In the genomic region with DNA sequence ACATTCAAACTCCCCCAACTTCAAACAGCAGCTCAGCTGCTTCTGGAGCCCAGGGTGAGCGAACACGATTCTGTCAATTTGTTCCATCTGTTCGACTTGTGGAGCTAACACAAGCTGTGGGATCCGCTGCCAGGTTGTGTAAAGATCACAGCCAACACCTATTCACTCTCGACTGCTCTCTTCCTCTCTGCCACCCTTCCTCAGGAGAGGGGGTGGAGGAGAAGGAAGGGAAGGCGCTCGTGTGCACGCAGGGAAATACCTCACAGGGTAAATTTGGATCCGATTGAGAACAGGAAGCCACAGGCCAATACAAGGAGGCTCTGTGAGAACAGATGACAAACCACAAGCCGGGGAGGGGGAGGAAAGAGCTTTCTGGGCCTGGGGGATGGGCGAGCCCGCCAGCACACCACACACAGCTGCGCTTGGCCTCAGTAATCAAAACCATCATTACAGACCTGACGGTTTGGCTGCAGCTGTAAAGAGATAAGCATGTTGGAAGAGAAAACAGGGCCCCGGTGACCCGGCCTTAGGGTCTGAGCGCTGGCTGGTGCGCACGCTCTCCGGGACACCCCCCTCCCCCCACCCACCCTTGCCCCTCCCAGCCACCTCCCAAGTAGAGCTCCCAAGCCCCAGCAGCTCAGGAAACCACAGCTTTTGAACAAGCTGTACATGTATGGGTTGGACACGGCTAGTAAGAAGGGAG, we compare ENCODE assay signal across 8 cellular contexts. TPM values are rescaled to one million over a fixed set of nuclear protein-coding genes. Genes with fewer than 3 reads are reported as not detected.
DNase-seq lines count a peak whose midpoint lies in the region; ATAC-seq and TF ChIP-seq lines count a peak whose summit lies in the region.

No MANE protein-coding gene starts in this region.

- no peaks in the 10 kb centered on the region for H4K20me1 ChIP-seq in KMS-11 (ENCODE audit: insufficient read depth)
- H4K20me1 ChIP-seq in SU-DHL-6 (ENCODE audit: low read depth, low read length) = no peaks in the 10 kb centered on the region

- ATAC-seq in GM21576 (IDR thresholded peaks at IDR 0.05; ENCODE audit: unreplicated experiment) = peak; percentile 91
- ATAC-seq in activated naive CD8-positive, alpha-beta T cell treated with anti-CD3 and anti-CD28 coated beads, Interleukin-2, amount 10 ng/mL, durations not matched to agents 7 days and 5 days (ENCODE audit: low read depth) = peak; percentile 95

- CTCF ChIA-PET in Calu3 (lab: Charles Lee) = no interaction called here

- no peak for TF ChIP-seq CTCF in KMS-11 (conservative IDR thresholded peaks at IDR 0.05; ENCODE audit: low read depth, low read length)
- TF ChIP-seq CTCF in SU-DHL-6 (IDR thresholded peaks at IDR 0.05; ENCODE audit: insufficient read depth, low read length, poor library complexity, severe bottlenecking) = no peak
- TF ChIP-seq CTCF in left ventricle myocardium inferior (IDR thresholded peaks at IDR 0.05; ENCODE audit: borderline replicate concordance) = no peak
- TF ChIP-seq CTCF in Calu3 (IDR thresholded peaks at IDR 0.05; ENCODE audit: unreplicated experiment) = no peak

- no peaks in the 10 kb centered on the region for H3K36me3 ChIP-seq in KMS-11 (ENCODE audit: insufficient read depth)
- H3K36me3 ChIP-seq in SU-DHL-6 (ENCODE audit: low read length) = peaks cover 27% of the 10 kb centered on the region; the same call in 1 of the 2 replicates
- H3K36me3 ChIP-seq in left ventricle myocardium inferior = peaks cover 71% of the 10 kb centered on the region

- BruUV-seq in Calu3 (replicated peaks; lab: Mats Ljungman, UMichigan) = no TSS peak

- intact Hi-C loops in left ventricle myocardium inferior (cut with micrococcal nuclease) = no loop called here
- intact Hi-C loops in Calu3 (cut with micrococcal nuclease; ENCODE audit: unreplicated experiment) = no loop called here

- H3K4me1 ChIP-seq in KMS-11 (ENCODE audit: low read depth, poor library complexity, severe bottlenecking) = peaks cover 49% of the 10 kb centered on the region
- peaks cover 19% of the 10 kb centered on the region for H3K4me1 ChIP-seq in left ventricle myocardium inferior

- peaks cover 10% of the 10 kb centered on the region for H3K27me3 Mint-ChIP-seq in activated naive CD8-positive, alpha-beta T cell treated with anti-CD3 and anti-CD28 coated beads, Interleukin-2, amount 10 ng/mL, durations not matched to agents 7 days and 5 days
- no peaks in the 10 kb centered on the region for H3K27me3 Mint-ChIP-seq in Calu3 (ENCODE audit: unreplicated experiment)

- H3K9ac ChIP-seq in KMS-11 (peak overlapping the region; percentile 80), SU-DHL-6 (ENCODE audit: low read length) (peak overlapping the region; percentile 49)

- H3K9me2 ChIP-seq in SU-DHL-6 (replicated peaks; ENCODE audit: insufficient read depth, low read length) = no peaks in the 10 kb centered on the region

- peak overlapping the region; percentile 81 for H3K4me3 Mint-ChIP-seq in activated naive CD8-positive, alpha-beta T cell treated with anti-CD3 and anti-CD28 coated beads, Interleukin-2, amount 10 ng/mL, durations not matched to agents 7 days and 5 days
- H3K4me3 Mint-ChIP-seq in Calu3 (ENCODE audit: low read depth, unreplicated experiment) = no peak overlapping the region

- peak; percentile 93 for DNase-seq in Daoy (ENCODE audit: low read depth)
- DNase-seq in activated naive CD8-positive, alpha-beta T cell treated with anti-CD3 and anti-CD28 coated beads, Interleukin-2, amount 10 ng/mL, durations not matched to agents 7 days and 5 days = peak; percentile 81
- DNase-seq in left ventricle myocardium inferior = peak; percentile 55
- peak; percentile 86 for DNase-seq in skeletal muscle cell (ENCODE audit: low read depth)
- DNase-seq in Calu3 = no peak

- H3K4me2 ChIP-seq in KMS-11 = peak overlapping the region; percentile 97
- peak overlapping the region; percentile 70 for H3K4me2 ChIP-seq in SU-DHL-6 (ENCODE audit: low read depth, low read length, poor library complexity, severe bottlenecking)

- H3K9me3 Mint-ChIP-seq in activated naive CD8-positive, alpha-beta T cell treated with anti-CD3 and anti-CD28 coated beads, Interleukin-2, amount 10 ng/mL, durations not matched to agents 7 days and 5 days = no peaks in the 10 kb centered on the region
- no peaks in the 10 kb centered on the region for H3K9me3 Mint-ChIP-seq in Calu3 (ENCODE audit: low read depth, unreplicated experiment)

- no peaks in the 10 kb centered on the region for H3K9me3 ChIP-seq in SU-DHL-6 (ENCODE audit: insufficient read depth, low read length)
- H3K9me3 ChIP-seq in left ventricle myocardium inferior (replicated peaks) = no peaks in the 10 kb centered on the region

- H3K4me3 ChIP-seq in KMS-11 (IDR thresholded peaks at IDR 0.05; ENCODE audit: insufficient read depth, low read depth, low read length) (no peak overlapping the region), SU-DHL-6 (ENCODE audit: insufficient read depth, low read length, poor library complexity, severe bottlenecking) (peak overlapping the region; percentile 29), left ventricle myocardium inferior (peak overlapping the region; percentile 57), skeletal muscle cell (ENCODE audit: low read depth, low read length) (peak overlapping the region; percentile 40)

- H3K27ac ChIP-seq in KMS-11 (peak overlapping the region; percentile 98), SU-DHL-6 (ENCODE audit: low read depth, low read length) (peak overlapping the region; percentile 91), left ventricle myocardium inferior (replicated peaks) (peak overlapping the region; percentile 70)

- peak overlapping the region; percentile 83 for H3K27ac Mint-ChIP-seq in activated naive CD8-positive, alpha-beta T cell treated with anti-CD3 and anti-CD28 coated beads, Interleukin-2, amount 10 ng/mL, durations not matched to agents 7 days and 5 days
- H3K27ac Mint-ChIP-seq in Calu3 (ENCODE audit: unreplicated experiment) = no peak overlapping the region

- POLR2A ChIA-PET in activated naive CD8-positive, alpha-beta T cell treated with anti-CD3 and anti-CD28 coated beads, Interleukin-2, amount 10 ng/mL, durations not matched to agents 7 days and 5 days (lab: Charles Lee) = interaction anchor here (1.0 to 1.9 kb wide), 6 partner anchors 19 to 49 kb away, joined by 3 to 13 read pairs (median 6); no protein-coding TSS in a partner anchor

- no peaks in the 10 kb centered on the region for H3K79me2 ChIP-seq in KMS-11 (ENCODE audit: insufficient read depth, low read depth)
- H3K79me2 ChIP-seq in SU-DHL-6 (ENCODE audit: insufficient read depth, low read length) = no peaks in the 10 kb centered on the region; the same call in 1 of the 2 replicates

- H3K27me3 ChIP-seq in KMS-11 (ENCODE audit: insufficient read depth, low read depth) (no peaks in the 10 kb centered on the region), SU-DHL-6 (ENCODE audit: low read length) (no peaks in the 10 kb centered on the region), left ventricle myocardium inferior (ENCODE audit: low read depth) (no peaks in the 10 kb centered on the region)

- peak overlapping the region; percentile 61; the same call in 1 of the 2 replicates for H2AFZ ChIP-seq in KMS-11 (ENCODE audit: low read depth)
- H2AFZ ChIP-seq in SU-DHL-6 (ENCODE audit: low read depth, low read length, severe bottlenecking) = no peak overlapping the region

- H3K4me1 Mint-ChIP-seq in activated naive CD8-positive, alpha-beta T cell treated with anti-CD3 and anti-CD28 coated beads, Interleukin-2, amount 10 ng/mL, durations not matched to agents 7 days and 5 days = peaks cover 36% of the 10 kb centered on the region
- no peaks in the 10 kb centered on the region for H3K4me1 Mint-ChIP-seq in Calu3 (ENCODE audit: low read depth, unreplicated experiment)

- peaks cover 12% of the 10 kb centered on the region; the same call in 1 of the 2 replicates for H3F3A ChIP-seq in SU-DHL-6 (ENCODE audit: insufficient read depth)

- H3K36me3 Mint-ChIP-seq in activated naive CD8-positive, alpha-beta T cell treated with anti-CD3 and anti-CD28 coated beads, Interleukin-2, amount 10 ng/mL, durations not matched to agents 7 days and 5 days = peaks cover 30% of the 10 kb centered on the region
- no peaks in the 10 kb centered on the region for H3K36me3 Mint-ChIP-seq in Calu3 (ENCODE audit: insufficient read depth, unreplicated experiment)

RNA-seq across cellular contexts. Expression of a gene that starts 54.2 kb away (rescaled TPM):
- total RNA-seq in Daoy (2014; rRNA removed; shearing (Covaris generic)) = 4.3 and 6.8 TPM in 2 replicates
- total RNA-seq in activated naive CD8-positive, alpha-beta T cell treated with anti-CD3 and anti-CD28 coated beads, Interleukin-2, amount 10 ng/mL, durations not matched to agents 7 days and 5 days = 10 to 100 TPM; 19.4 to 21.9 TPM
- total RNA-seq in left ventricle myocardium inferior (6.6 TPM), Calu3 (2022) (7.6 and 9.5 TPM in 2 replicates)
